Comparison of ENCODE assay signal across 1 cellular context in genomic region chr9:123470991-123471770, GRCh38.
TF ChIP-seq lines count a peak whose summit lies in the region.

No MANE protein-coding gene starts in this region.

TF ChIP-seq in HepG2, 621 proteins besides CTCF, POLR2A, EP300 and RAD21 (continued from another document):
- peak; percentile 26 for TF ChIP-seq ZNF687 (CRISPR knock-in tag; IDR thresholded peaks at IDR 0.05)
- TF ChIP-seq ZBTB7B (CRISPR knock-in tag; IDR thresholded peaks at IDR 0.05): no peak
